In the genomic region with DNA sequence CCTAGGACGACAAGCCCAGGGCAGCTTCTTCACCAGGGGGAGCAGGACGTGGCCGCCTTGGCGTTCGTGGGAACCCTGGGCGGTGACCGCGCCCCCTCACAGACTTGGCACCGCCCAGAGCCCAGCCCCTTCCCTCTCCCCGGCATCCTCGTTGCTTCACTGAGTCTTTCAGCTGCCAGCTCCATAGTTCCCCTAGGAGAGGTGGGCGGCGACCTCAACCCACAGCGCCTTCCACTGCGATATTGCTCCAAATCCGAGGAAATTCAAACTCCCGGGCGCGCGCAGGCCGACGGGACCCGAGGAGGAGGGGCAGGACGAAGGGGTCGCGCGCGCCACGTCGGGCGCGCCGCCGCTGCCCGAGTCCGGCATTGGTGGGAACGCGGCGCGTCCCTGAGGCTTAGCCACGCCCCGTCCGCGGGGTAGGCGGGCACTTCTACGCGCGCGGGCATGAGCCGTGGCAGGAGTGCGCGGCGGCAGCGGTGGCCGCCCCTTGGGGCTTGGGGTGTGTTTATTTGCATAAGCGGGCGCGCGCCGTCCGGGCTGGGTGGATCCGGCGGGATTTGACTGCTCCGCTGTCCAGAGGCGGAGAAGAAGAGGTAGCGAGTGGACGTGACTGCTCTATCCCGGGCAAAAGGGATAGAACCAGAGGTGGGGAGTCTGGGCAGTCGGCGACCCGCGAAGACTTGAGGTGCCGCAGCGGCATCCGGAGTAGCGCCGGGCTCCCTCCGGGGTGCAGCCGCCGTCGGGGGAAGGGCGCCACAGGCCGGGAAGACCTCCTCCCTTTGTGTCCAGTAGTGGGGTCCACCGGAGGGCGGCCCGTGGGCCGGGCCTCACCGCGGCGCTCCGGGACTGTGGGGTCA, we compare ENCODE assay signal across 1 cellular context.
TF ChIP-seq lines count a peak whose summit lies in the region.

A gene with protein sequence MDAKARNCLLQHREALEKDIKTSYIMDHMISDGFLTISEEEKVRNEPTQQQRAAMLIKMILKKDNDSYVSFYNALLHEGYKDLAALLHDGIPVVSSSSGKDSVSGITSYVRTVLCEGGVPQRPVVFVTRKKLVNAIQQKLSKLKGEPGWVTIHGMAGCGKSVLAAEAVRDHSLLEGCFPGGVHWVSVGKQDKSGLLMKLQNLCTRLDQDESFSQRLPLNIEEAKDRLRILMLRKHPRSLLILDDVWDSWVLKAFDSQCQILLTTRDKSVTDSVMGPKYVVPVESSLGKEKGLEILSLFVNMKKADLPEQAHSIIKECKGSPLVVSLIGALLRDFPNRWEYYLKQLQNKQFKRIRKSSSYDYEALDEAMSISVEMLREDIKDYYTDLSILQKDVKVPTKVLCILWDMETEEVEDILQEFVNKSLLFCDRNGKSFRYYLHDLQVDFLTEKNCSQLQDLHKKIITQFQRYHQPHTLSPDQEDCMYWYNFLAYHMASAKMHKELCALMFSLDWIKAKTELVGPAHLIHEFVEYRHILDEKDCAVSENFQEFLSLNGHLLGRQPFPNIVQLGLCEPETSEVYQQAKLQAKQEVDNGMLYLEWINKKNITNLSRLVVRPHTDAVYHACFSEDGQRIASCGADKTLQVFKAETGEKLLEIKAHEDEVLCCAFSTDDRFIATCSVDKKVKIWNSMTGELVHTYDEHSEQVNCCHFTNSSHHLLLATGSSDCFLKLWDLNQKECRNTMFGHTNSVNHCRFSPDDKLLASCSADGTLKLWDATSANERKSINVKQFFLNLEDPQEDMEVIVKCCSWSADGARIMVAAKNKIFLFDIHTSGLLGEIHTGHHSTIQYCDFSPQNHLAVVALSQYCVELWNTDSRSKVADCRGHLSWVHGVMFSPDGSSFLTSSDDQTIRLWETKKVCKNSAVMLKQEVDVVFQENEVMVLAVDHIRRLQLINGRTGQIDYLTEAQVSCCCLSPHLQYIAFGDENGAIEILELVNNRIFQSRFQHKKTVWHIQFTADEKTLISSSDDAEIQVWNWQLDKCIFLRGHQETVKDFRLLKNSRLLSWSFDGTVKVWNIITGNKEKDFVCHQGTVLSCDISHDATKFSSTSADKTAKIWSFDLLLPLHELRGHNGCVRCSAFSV (N-terminal part only) (plus strand): TSS at position 579 of the 860 bp plus-strand sequence. CDS start 3,070 bp downstream, outside the sequence.
A gene with protein sequence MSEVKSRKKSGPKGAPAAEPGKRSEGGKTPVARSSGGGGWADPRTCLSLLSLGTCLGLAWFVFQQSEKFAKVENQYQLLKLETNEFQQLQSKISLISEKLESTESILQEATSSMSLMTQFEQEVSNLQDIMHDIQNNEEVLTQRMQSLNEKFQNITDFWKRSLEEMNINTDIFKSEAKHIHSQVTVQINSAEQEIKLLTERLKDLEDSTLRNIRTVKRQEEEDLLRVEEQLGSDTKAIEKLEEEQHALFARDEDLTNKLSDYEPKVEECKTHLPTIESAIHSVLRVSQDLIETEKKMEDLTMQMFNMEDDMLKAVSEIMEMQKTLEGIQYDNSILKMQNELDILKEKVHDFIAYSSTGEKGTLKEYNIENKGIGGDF (minus strand): TSS at position 77 of the 860 bp plus-strand sequence. CDS start 87 bp downstream, outside the sequence.

TF ChIP-seq in K562, 482 proteins besides CTCF, POLR2A, EP300 and RAD21 (continued from another document and continues in another):
- TF ChIP-seq, protein P1, sequence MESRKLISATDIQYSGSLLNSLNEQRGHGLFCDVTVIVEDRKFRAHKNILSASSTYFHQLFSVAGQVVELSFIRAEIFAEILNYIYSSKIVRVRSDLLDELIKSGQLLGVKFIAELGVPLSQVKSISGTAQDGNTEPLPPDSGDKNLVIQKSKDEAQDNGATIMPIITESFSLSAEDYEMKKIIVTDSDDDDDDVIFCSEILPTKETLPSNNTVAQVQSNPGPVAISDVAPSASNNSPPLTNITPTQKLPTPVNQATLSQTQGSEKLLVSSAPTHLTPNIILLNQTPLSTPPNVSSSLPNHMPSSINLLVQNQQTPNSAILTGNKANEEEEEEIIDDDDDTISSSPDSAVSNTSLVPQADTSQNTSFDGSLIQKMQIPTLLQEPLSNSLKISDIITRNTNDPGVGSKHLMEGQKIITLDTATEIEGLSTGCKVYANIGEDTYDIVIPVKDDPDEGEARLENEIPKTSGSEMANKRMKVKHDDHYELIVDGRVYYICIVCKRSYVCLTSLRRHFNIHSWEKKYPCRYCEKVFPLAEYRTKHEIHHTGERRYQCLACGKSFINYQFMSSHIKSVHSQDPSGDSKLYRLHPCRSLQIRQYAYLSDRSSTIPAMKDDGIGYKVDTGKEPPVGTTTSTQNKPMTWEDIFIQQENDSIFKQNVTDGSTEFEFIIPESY (CRISPR knock-in tag; IDR thresholded peaks at IDR 0.05): peak; percentile 29; the same call in 1 of the 2 replicates
- TF ChIP-seq RBM39 (optimal IDR thresholded peaks at IDR 0.05; ENCODE audit: low read depth, low read length) (no peak), GTF2A2 (tag; IDR thresholded peaks at IDR 0.05) (no peak), ZNF12 (CRISPR knock-in tag; IDR thresholded peaks at IDR 0.05) (no peak), HDAC1 (IDR thresholded peaks at IDR 0.05) (peak in 1 of 2 experiments; percentile 66; a peak in 2 of 4 replicates), SOX6 (IDR thresholded peaks at IDR 0.05) (0 out of 2 replicates have a peak, but pooled peaks have one; percentile 6), FOXA1 (IDR thresholded peaks at IDR 0.05; ENCODE audit: borderline replicate concordance) (no peak), FOXA3 (CRISPR knock-in tag; conservative IDR thresholded peaks at IDR 0.05 in 1 of 2, IDR thresholded peaks at IDR 0.05 in 1 of 2) (peak; percentile 67 to 77; a peak in 3 of 4 replicates), HMGN3 (IDR thresholded peaks at IDR 0.05; ENCODE audit: borderline replicate concordance, extremely low read depth, insufficient read length, low read depth, low read length) (peak; percentile 21), CTBP1 (IDR thresholded peaks at IDR 0.05; ENCODE audit: borderline replicate concordance) (peak; percentile 88), TAF7 (tag; IDR thresholded peaks at IDR 0.05) (peak; percentile 27; the same call in 1 of the 2 replicates), HNRNPL (IDR thresholded peaks at IDR 0.05; ENCODE audit: low read depth, low read length) (peak; percentile 88), SRSF1 (IDR thresholded peaks at IDR 0.05; ENCODE audit: low read depth, low read length) (no peak), PYGO2 (tag; IDR thresholded peaks at IDR 0.05) (no peak), MAFG (tag; conservative IDR thresholded peaks at IDR 0.05) (no peak), TCF7L2 (IDR thresholded peaks at IDR 0.05; ENCODE audit: low read depth, low read length) (no peak), RUNX1 (IDR thresholded peaks at IDR 0.05; ENCODE audit: low read depth) (no peak), NCOR1 (IDR thresholded peaks at IDR 0.05) (no peak), NFYB (IDR thresholded peaks at IDR 0.05; ENCODE audit: extremely low read depth, insufficient read length) (no peak), SAP30 (IDR thresholded peaks at IDR 0.05; ENCODE audit: borderline replicate concordance, insufficient read depth, low read depth, low read length, poor library complexity, severe bottlenecking) (peak; percentile 76), PURB (CRISPR knock-in tag; IDR thresholded peaks at IDR 0.05; ENCODE audit: low read depth) (no peak), MEF2D (tag; conservative IDR thresholded peaks at IDR 0.05; ENCODE audit: low read depth) (no peak), PCBP1 (IDR thresholded peaks at IDR 0.05; ENCODE audit: low read depth, low read length, poor library complexity, severe bottlenecking) (peak; percentile 28), DDX20 (tag; IDR thresholded peaks at IDR 0.05; ENCODE audit: low read depth) (no peak), BACH1 (tag; IDR thresholded peaks at IDR 0.05) (no peak), ZNF184 (CRISPR knock-in tag; IDR thresholded peaks at IDR 0.05) (no peak), SRSF9 (IDR thresholded peaks at IDR 0.05; ENCODE audit: borderline replicate concordance, low read depth, low read length) (no peak), MEIS2 (IDR thresholded peaks at IDR 0.05; ENCODE audit: partially characterized antibody) (peak; percentile 33)
- TF ChIP-seq, protein P2, sequence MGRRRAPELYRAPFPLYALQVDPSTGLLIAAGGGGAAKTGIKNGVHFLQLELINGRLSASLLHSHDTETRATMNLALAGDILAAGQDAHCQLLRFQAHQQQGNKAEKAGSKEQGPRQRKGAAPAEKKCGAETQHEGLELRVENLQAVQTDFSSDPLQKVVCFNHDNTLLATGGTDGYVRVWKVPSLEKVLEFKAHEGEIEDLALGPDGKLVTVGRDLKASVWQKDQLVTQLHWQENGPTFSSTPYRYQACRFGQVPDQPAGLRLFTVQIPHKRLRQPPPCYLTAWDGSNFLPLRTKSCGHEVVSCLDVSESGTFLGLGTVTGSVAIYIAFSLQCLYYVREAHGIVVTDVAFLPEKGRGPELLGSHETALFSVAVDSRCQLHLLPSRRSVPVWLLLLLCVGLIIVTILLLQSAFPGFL (CRISPR knock-in tag; IDR thresholded peaks at IDR 0.05): no peak
- TF ChIP-seq, protein P3, sequence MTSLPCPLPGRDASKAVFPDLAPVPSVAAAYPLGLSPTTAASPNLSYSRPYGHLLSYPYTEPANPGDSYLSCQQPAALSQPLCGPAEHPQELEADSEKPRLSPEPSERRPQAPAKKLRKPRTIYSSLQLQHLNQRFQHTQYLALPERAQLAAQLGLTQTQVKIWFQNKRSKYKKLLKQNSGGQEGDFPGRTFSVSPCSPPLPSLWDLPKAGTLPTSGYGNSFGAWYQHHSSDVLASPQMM (CRISPR knock-in tag; IDR thresholded peaks at IDR 0.05): no peak
- TF ChIP-seq, protein P4, sequence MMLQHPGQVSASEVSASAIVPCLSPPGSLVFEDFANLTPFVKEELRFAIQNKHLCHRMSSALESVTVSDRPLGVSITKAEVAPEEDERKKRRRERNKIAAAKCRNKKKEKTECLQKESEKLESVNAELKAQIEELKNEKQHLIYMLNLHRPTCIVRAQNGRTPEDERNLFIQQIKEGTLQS (IDR thresholded peaks at IDR 0.05): no peak
- TF ChIP-seq, protein P4 (CRISPR knock-in tag; conservative IDR thresholded peaks at IDR 0.05): no peak; the same call in 1 of the 2 replicates
- TF ChIP-seq, protein P5, sequence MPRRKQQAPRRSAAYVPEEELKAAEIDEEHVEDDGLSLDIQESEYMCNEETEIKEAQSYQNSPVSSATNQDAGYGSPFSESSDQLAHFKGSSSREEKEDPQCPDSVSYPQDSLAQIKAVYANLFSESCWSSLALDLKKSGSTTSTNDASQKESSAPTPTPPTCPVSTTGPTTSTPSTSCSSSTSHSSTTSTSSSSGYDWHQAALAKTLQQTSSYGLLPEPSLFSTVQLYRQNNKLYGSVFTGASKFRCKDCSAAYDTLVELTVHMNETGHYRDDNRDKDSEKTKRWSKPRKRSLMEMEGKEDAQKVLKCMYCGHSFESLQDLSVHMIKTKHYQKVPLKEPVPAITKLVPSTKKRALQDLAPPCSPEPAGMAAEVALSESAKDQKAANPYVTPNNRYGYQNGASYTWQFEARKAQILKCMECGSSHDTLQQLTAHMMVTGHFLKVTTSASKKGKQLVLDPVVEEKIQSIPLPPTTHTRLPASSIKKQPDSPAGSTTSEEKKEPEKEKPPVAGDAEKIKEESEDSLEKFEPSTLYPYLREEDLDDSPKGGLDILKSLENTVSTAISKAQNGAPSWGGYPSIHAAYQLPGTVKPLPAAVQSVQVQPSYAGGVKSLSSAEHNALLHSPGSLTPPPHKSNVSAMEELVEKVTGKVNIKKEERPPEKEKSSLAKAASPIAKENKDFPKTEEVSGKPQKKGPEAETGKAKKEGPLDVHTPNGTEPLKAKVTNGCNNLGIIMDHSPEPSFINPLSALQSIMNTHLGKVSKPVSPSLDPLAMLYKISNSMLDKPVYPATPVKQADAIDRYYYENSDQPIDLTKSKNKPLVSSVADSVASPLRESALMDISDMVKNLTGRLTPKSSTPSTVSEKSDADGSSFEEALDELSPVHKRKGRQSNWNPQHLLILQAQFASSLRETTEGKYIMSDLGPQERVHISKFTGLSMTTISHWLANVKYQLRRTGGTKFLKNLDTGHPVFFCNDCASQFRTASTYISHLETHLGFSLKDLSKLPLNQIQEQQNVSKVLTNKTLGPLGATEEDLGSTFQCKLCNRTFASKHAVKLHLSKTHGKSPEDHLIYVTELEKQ (CRISPR knock-in tag; IDR thresholded peaks at IDR 0.05): 0 out of 2 replicates have a peak, but pooled peaks have one; percentile 47
- TF ChIP-seq, protein P6, sequence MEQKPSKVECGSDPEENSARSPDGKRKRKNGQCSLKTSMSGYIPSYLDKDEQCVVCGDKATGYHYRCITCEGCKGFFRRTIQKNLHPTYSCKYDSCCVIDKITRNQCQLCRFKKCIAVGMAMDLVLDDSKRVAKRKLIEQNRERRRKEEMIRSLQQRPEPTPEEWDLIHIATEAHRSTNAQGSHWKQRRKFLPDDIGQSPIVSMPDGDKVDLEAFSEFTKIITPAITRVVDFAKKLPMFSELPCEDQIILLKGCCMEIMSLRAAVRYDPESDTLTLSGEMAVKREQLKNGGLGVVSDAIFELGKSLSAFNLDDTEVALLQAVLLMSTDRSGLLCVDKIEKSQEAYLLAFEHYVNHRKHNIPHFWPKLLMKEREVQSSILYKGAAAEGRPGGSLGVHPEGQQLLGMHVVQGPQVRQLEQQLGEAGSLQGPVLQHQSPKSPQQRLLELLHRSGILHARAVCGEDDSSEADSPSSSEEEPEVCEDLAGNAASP (IDR thresholded peaks at IDR 0.05): no peak
- TF ChIP-seq, protein P7, sequence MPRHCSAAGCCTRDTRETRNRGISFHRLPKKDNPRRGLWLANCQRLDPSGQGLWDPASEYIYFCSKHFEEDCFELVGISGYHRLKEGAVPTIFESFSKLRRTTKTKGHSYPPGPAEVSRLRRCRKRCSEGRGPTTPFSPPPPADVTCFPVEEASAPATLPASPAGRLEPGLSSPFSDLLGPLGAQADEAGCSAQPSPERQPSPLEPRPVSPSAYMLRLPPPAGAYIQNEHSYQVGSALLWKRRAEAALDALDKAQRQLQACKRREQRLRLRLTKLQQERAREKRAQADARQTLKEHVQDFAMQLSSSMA (CRISPR knock-in tag; IDR thresholded peaks at IDR 0.05): no peak
- TF ChIP-seq, protein P8, sequence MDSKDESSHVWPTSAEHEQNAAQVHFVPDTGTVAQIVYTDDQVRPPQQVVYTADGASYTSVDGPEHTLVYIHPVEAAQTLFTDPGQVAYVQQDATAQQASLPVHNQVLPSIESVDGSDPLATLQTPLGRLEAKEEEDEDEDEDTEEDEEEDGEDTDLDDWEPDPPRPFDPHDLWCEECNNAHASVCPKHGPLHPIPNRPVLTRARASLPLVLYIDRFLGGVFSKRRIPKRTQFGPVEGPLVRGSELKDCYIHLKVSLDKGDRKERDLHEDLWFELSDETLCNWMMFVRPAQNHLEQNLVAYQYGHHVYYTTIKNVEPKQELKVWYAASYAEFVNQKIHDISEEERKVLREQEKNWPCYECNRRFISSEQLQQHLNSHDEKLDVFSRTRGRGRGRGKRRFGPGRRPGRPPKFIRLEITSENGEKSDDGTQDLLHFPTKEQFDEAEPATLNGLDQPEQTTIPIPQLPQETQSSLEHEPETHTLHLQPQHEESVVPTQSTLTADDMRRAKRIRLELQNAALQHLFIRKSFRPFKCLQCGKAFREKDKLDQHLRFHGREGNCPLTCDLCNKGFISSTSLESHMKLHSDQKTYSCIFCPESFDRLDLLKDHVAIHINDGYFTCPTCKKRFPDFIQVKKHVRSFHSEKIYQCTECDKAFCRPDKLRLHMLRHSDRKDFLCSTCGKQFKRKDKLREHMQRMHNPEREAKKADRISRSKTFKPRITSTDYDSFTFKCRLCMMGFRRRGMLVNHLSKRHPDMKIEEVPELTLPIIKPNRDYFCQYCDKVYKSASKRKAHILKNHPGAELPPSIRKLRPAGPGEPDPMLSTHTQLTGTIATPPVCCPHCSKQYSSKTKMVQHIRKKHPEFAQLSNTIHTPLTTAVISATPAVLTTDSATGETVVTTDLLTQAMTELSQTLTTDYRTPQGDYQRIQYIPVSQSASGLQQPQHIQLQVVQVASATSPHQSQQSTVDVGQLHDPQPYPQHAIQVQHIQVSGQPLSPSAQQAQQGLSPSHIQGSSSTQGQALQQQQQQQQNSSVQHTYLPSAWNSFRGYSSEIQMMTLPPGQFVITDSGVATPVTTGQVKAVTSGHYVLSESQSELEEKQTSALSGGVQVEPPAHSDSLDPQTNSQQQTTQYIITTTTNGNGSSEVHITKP (IDR thresholded peaks at IDR 0.05; ENCODE audit: partially characterized antibody): no peak
